1 cellular context compared by ENCODE assay signal in the genomic region with DNA sequence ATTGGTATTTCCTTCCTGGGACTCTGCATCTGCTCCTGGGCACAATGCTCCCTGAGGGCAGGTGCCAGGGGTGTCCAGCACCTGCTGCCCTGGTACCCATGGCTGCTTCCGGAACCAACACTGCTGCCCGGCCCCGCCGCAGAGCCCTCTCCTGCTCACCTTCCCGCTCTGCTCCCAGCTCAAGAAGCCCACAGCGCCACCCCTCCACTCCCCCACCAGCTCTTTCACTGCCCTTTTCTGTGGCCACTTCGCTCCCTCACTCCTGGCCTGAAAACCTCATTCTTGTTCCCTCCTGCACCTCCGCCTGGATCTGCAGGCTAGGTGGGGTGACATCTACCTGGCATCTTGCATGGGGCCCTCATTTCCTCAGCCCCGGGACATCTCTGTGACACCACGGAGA.
TF ChIP-seq lines count a peak whose summit lies in the region.

No MANE protein-coding gene starts in this region.

TF ChIP-seq in WTC11, 78 proteins besides CTCF, POLR2A, EP300 and RAD21 (continued from another document):
- TF ChIP-seq, protein P1, sequence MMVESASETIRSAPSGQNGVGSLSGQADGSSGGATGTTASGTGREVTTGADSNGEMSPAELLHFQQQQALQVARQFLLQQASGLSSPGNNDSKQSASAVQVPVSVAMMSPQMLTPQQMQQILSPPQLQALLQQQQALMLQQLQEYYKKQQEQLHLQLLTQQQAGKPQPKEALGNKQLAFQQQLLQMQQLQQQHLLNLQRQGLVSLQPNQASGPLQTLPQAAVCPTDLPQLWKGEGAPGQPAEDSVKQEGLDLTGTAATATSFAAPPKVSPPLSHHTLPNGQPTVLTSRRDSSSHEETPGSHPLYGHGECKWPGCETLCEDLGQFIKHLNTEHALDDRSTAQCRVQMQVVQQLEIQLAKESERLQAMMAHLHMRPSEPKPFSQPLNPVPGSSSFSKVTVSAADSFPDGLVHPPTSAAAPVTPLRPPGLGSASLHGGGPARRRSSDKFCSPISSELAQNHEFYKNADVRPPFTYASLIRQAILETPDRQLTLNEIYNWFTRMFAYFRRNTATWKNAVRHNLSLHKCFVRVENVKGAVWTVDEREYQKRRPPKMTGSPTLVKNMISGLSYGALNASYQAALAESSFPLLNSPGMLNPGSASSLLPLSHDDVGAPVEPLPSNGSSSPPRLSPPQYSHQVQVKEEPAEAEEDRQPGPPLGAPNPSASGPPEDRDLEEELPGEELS (CRISPR knock-in tag; IDR thresholded peaks at IDR 0.05), result no peak
- TF ChIP-seq, protein P2, sequence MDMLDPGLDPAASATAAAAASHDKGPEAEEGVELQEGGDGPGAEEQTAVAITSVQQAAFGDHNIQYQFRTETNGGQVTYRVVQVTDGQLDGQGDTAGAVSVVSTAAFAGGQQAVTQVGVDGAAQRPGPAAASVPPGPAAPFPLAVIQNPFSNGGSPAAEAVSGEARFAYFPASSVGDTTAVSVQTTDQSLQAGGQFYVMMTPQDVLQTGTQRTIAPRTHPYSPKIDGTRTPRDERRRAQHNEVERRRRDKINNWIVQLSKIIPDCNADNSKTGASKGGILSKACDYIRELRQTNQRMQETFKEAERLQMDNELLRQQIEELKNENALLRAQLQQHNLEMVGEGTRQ (CRISPR knock-in tag; IDR thresholded peaks at IDR 0.05), result no peak
- TF ChIP-seq, protein P3, sequence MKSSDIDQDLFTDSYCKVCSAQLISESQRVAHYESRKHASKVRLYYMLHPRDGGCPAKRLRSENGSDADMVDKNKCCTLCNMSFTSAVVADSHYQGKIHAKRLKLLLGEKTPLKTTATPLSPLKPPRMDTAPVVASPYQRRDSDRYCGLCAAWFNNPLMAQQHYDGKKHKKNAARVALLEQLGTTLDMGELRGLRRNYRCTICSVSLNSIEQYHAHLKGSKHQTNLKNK (CRISPR knock-in tag; IDR thresholded peaks at IDR 0.05), result no peak
- TF ChIP-seq, protein P4, sequence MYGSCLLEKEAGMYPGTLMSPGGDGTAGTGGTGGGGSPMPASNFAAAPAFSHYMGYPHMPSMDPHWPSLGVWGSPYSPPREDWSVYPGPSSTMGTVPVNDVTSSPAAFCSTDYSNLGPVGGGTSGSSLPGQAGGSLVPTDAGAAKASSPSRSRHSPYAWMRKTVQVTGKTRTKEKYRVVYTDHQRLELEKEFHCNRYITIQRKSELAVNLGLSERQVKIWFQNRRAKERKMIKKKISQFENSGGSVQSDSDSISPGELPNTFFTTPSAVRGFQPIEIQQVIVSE (CRISPR knock-in tag; IDR thresholded peaks at IDR 0.05; ENCODE audit: borderline replicate concordance), result no peak
